Comparison of ENCODE assay signal across 8 cellular contexts in genomic region chr18:28189400-28190239, GRCh38. TPM values are rescaled to one million over a fixed set of nuclear protein-coding genes. Genes with fewer than 3 reads are reported as not detected.
DNase-seq lines count a peak whose midpoint lies in the region; ATAC-seq, FAIRE-seq and TF ChIP-seq lines count a peak whose summit lies in the region.

No MANE protein-coding gene starts in this region.

- POLR2A ChIA-PET in A549 (lab: Yijun Ruan, JAX), result no interaction called here

- WGBS in A549 (ENCODE audit: missing lambda C conversion rate), result 59% methylated on average over 5 of the region's 5 CpGs

- H3K36me3 Mint-ChIP-seq in type B pancreatic cell, result no peaks in the 10 kb centered on the region

- peak; percentile 51 to 73 for TF ChIP-seq RAD21 in A549 (conservative IDR thresholded peaks at IDR 0.05 in 1 of 2, IDR thresholded peaks at IDR 0.05 in 1 of 2)

- ATAC-seq in A549 (peak in 1 of 2 experiments; percentile 78; a peak in 3 of 6 replicates), HG03060 (IDR thresholded peaks at IDR 0.05; ENCODE audit: low read depth, unreplicated experiment) (peak; percentile 90), SK-N-SH treated with all-trans-retinoic acid at 6 μM for 48 hours (peak; percentile 47; the same call in 1 of the 3 replicates), GM18517 (IDR thresholded peaks at IDR 0.05; ENCODE audit: unreplicated experiment) (no peak)

- H3K27me3 Mint-ChIP-seq in type B pancreatic cell, result no peaks in the 10 kb centered on the region

- CTCF ChIA-PET in A549 (lab: Yijun Ruan, JAX), result no interaction called here

- no peak for TF ChIP-seq EP300 in A549 (IDR thresholded peaks at IDR 0.05)

- H3K27ac ChIP-seq in A549, result no peak overlapping the region

- H3K4me1 Mint-ChIP-seq in type B pancreatic cell (ENCODE audit: unreplicated experiment), result no peaks in the 10 kb centered on the region

- DNase-seq in A549 (ENCODE audit: low read depth in 1 of 2, low spot score in 1 of 2) (peak in 1 of 2 experiments; percentile 75), glomerular visceral epithelial cell (ENCODE audit: extremely low spot score) (peak; percentile 38), type B pancreatic cell (ENCODE audit: extremely low spot score, unreplicated experiment) (no peak), midbrain (lab: John Stamatoyannopoulos, UW) (no peak)

- peaks cover 8% of the 10 kb centered on the region; the same call in 2 of the 3 replicates for H3K4me1 ChIP-seq in A549

- H3K9me3 ChIP-seq in A549, result no peaks in the 10 kb centered on the region

- FAIRE-seq in A549 (lab: Jason Lieb, UNC), result no peak
- peak; percentile 23 for FAIRE-seq in G401.6 (lab: Jason Lieb, UNC)

- peak; percentile 48 for TF ChIP-seq CTCF in A549 (IDR thresholded peaks at IDR 0.05)
- peak; percentile 77 for TF ChIP-seq CTCF in type B pancreatic cell (conservative IDR thresholded peaks at IDR 0.05)

- H3K27ac Mint-ChIP-seq in type B pancreatic cell, result no peak overlapping the region

- no peak overlapping the region for H3K4me2 ChIP-seq in A549

- H3K9me3 Mint-ChIP-seq in type B pancreatic cell, result no peaks in the 10 kb centered on the region

- no peak overlapping the region for H3K4me3 ChIP-seq in A549

- TF ChIP-seq POLR2A in A549 (IDR thresholded peaks at IDR 0.05; ENCODE audit: low read length), result no peak

- H3K4me3 Mint-ChIP-seq in type B pancreatic cell, result no peak overlapping the region

TF ChIP-seq in A549, 52 proteins besides CTCF, POLR2A, EP300 and RAD21:
- TF ChIP-seq PBX3 (IDR thresholded peaks at IDR 0.05), result no peak
- peak; percentile 44; the same call in 2 of the 3 replicates for TF ChIP-seq SMC3 (IDR thresholded peaks at IDR 0.05)

TF ChIP-seq in SK-N-SH treated with all-trans-retinoic acid at 6 μM for 48 hours, 23 proteins besides CTCF, POLR2A, EP300 and RAD21:
- TF ChIP-seq CREB5 (CRISPR knock-in tag; IDR thresholded peaks at IDR 0.05; ENCODE audit: low read depth) (no peak), ZNF70 (CRISPR knock-in tag; IDR thresholded peaks at IDR 0.05) (no peak), BACH2 (CRISPR knock-in tag; IDR thresholded peaks at IDR 0.05; ENCODE audit: borderline replicate concordance) (no peak), PATZ1 (CRISPR knock-in tag; IDR thresholded peaks at IDR 0.05; ENCODE audit: borderline replicate concordance) (no peak), ARNTL (CRISPR knock-in tag; IDR thresholded peaks at IDR 0.05; ENCODE audit: borderline replicate concordance, low read depth) (no peak), CSRNP3 (CRISPR knock-in tag; IDR thresholded peaks at IDR 0.05) (no peak), TOX (CRISPR knock-in tag; IDR thresholded peaks at IDR 0.05; ENCODE audit: borderline replicate concordance) (no peak), RARB (CRISPR knock-in tag; IDR thresholded peaks at IDR 0.05) (no peak), TSHZ2 (CRISPR knock-in tag; IDR thresholded peaks at IDR 0.05) (no peak), ZFP30 (CRISPR knock-in tag; IDR thresholded peaks at IDR 0.05) (no peak), ZNF8 (CRISPR knock-in tag; IDR thresholded peaks at IDR 0.05) (no peak), ESRRG (CRISPR knock-in tag; IDR thresholded peaks at IDR 0.05) (no peak), ZFP3 (CRISPR knock-in tag; IDR thresholded peaks at IDR 0.05) (no peak)

RNA-seq across cellular contexts. Expression of gene CDH2, which starts 12.7 kb away (rescaled TPM):
- polyA plus RNA-seq in A549 (2011; rRNA removed) (71.9 and 73.3 TPM in 2 replicates), A549 (2017; fragmentation: RNase III; extraction: RNeasy Plus Mini Kit Qiagen cat#74134 plus additional on column Dnase treatment) (49.8 to 56.6 TPM (median 54.0 TPM) in 3 replicates)
- polyA plus RNA-seq in A549 (2012; cell fraction: cytosol; rRNA removed), result 17.1 and 19.1 TPM in 2 replicates
- 25.5 and 34.7 TPM in 2 replicates for polyA plus RNA-seq in A549 (2012; cell fraction: nucleus; rRNA removed)
- 77.6 and 82.7 TPM in 2 replicates for polyA minus RNA-seq in A549 (2011; rRNA and poly(A)+ RNA removed)
- 38.2 and 145 TPM in 2 replicates for total RNA-seq in type B pancreatic cell (ENCODE audit: low replicate concordance)
